In genomic region chr14:91228112-91229004, GRCh38 we compare ENCODE assay signal across 8 cellular contexts. TPM values are rescaled to one million over a fixed set of nuclear protein-coding genes. Genes with fewer than 3 reads are reported as not detected.
DNase-seq lines count a peak whose midpoint lies in the region; ATAC-seq and TF ChIP-seq lines count a peak whose summit lies in the region.

No MANE protein-coding gene starts in this region.

- peaks cover 83% of the 10 kb centered on the region for H3K4me1 Mint-ChIP-seq in activated CD4-positive, alpha-beta T cell treated with anti-CD3 and anti-CD28 coated beads, Interleukin-2, amount 10 ng/mL, durations not matched to agents 24 days and 14 days
- H3K4me1 Mint-ChIP-seq in endothelial cell (ENCODE audit: unreplicated experiment) (peaks cover 63% of the 10 kb centered on the region), Caco-2 (ENCODE audit: low read depth, unreplicated experiment) (no peaks in the 10 kb centered on the region)

- DNase-seq in GM19240 (ENCODE audit: insufficient read length, low spot score) = peak; percentile 88
- DNase-seq in activated CD4-positive, alpha-beta T cell treated with anti-CD3 and anti-CD28 coated beads, Interleukin-2, amount 10 ng/mL, durations not matched to agents 24 days and 14 days = peak; percentile 95
- DNase-seq in endothelial cell (ENCODE audit: low spot score) = no peak
- DNase-seq in stimulated activated CD4-positive, alpha-beta T cell treated with anti-CD3 and anti-CD28 coated beads, Interleukin-4, amount 100 ng/mL, for 4 hours = peak; percentile 75 to 88
- no peak for DNase-seq in Caco-2
- DNase-seq in hippocampal formation (lab: John Stamatoyannopoulos, UW) = no peak
- no peak for DNase-seq in AG08395 (ENCODE audit: low spot score)

- BruUV-seq in Caco-2 (replicated peaks; lab: Mats Ljungman, UMichigan) = no TSS peak

- intact Hi-C loops in activated CD4-positive, alpha-beta T cell treated with anti-CD3 and anti-CD28 coated beads, Interleukin-2, amount 10 ng/mL, durations not matched to agents 24 days and 14 days (cut with micrococcal nuclease) = loop anchor here (1.0 to 5.0 kb wide), 14 partner anchors 15 to 831 kb away; partner anchors contain the start of genes CALM1, CCDC88C and RPS6KA5
- intact Hi-C loops in Caco-2 (cut with micrococcal nuclease; ENCODE audit: unreplicated experiment) = no loop called here

- peak; percentile 73 for ATAC-seq in HG03139 (IDR thresholded peaks at IDR 0.05; ENCODE audit: unreplicated experiment)

- TF ChIP-seq CTCF in endothelial cell (IDR thresholded peaks at IDR 0.05; ENCODE audit: unreplicated experiment) (no peak), Caco-2 (IDR thresholded peaks at IDR 0.05; ENCODE audit: insufficient read depth in 1 of 2, low read depth in 1 of 2, low read length in 1 of 2, severe bottlenecking in 1 of 2, unreplicated experiment in 1 of 2) (no peak)

- peaks cover 57% of the 10 kb centered on the region for H3K36me3 Mint-ChIP-seq in activated CD4-positive, alpha-beta T cell treated with anti-CD3 and anti-CD28 coated beads, Interleukin-2, amount 10 ng/mL, durations not matched to agents 24 days and 14 days (ENCODE audit: low read depth)
- H3K36me3 Mint-ChIP-seq in endothelial cell (ENCODE audit: low read depth, unreplicated experiment) (peaks cover 43% of the 10 kb centered on the region), Caco-2 (ENCODE audit: insufficient read depth, unreplicated experiment) (no peaks in the 10 kb centered on the region)

- CTCF ChIA-PET in Caco-2 (lab: Charles Lee) = no interaction called here

- no peak overlapping the region for H3K4me3 ChIP-seq in Caco-2 (ENCODE audit: low read depth, low read length)

- no peaks in the 10 kb centered on the region for H3K4me1 ChIP-seq in Caco-2

- peak overlapping the region; percentile 78 for H3K4me3 Mint-ChIP-seq in activated CD4-positive, alpha-beta T cell treated with anti-CD3 and anti-CD28 coated beads, Interleukin-2, amount 10 ng/mL, durations not matched to agents 24 days and 14 days
- H3K4me3 Mint-ChIP-seq in endothelial cell (ENCODE audit: unreplicated experiment) (peak overlapping the region; percentile 2), Caco-2 (ENCODE audit: unreplicated experiment) (no peak overlapping the region)

- POLR2A ChIA-PET in Caco-2 (lab: Charles Lee) = no interaction called here

- peaks cover 13% of the 10 kb centered on the region for H3K9me3 Mint-ChIP-seq in activated CD4-positive, alpha-beta T cell treated with anti-CD3 and anti-CD28 coated beads, Interleukin-2, amount 10 ng/mL, durations not matched to agents 24 days and 14 days
- H3K9me3 Mint-ChIP-seq in endothelial cell (ENCODE audit: unreplicated experiment) (peaks cover 4% of the 10 kb centered on the region), Caco-2 (ENCODE audit: unreplicated experiment) (no peaks in the 10 kb centered on the region)

- 0 out of 2 replicates have a peak, but pooled peaks cover 6% of the 10 kb centered on the region for H3K9me3 ChIP-seq in Caco-2

- H3K27ac Mint-ChIP-seq in activated CD4-positive, alpha-beta T cell treated with anti-CD3 and anti-CD28 coated beads, Interleukin-2, amount 10 ng/mL, durations not matched to agents 24 days and 14 days = peak overlapping the region; percentile 99
- H3K27ac Mint-ChIP-seq in endothelial cell (ENCODE audit: unreplicated experiment) (peak overlapping the region; percentile 44), Caco-2 (ENCODE audit: unreplicated experiment) (no peak overlapping the region)

- no peaks in the 10 kb centered on the region for H3K36me3 ChIP-seq in Caco-2 (ENCODE audit: control insufficient read depth, insufficient read depth, low read length)

- H3K27me3 ChIP-seq in Caco-2 (replicated peaks; ENCODE audit: control insufficient read depth, insufficient read depth, low read length) = no peaks in the 10 kb centered on the region

- no peaks in the 10 kb centered on the region for H3K27me3 Mint-ChIP-seq in activated CD4-positive, alpha-beta T cell treated with anti-CD3 and anti-CD28 coated beads, Interleukin-2, amount 10 ng/mL, durations not matched to agents 24 days and 14 days
- peaks cover 11% of the 10 kb centered on the region for H3K27me3 Mint-ChIP-seq in endothelial cell (ENCODE audit: unreplicated experiment)
- no peaks in the 10 kb centered on the region for H3K27me3 Mint-ChIP-seq in Caco-2 (ENCODE audit: insufficient read depth, unreplicated experiment)

RNA-seq across cellular contexts. Expression of gene GPR68, which starts 16.1 kb away (rescaled TPM):
- total RNA-seq in activated CD4-positive, alpha-beta T cell treated with anti-CD3 and anti-CD28 coated beads, Interleukin-2, amount 10 ng/mL, durations not matched to agents 24 days and 14 days = 4.6 and 4.9 TPM in 2 replicates
- total RNA-seq in endothelial cell (ENCODE audit: unreplicated experiment) (5.4 TPM), Caco-2 (2022) (0.14 TPM in 2 replicates)

Comparison
In these comparisons a context has a peak if more than half of its experiments do, and no peak if none do; other contexts are left out.
1. DNase-seq: peak in GM19240 (single experiment), activated CD4-positive, alpha-beta T cell treated with anti-CD3 and anti-CD28 coated beads, Interleukin-2, amount 10 ng/mL, durations not matched to agents 24 days and 14 days (single experiment) and stimulated activated CD4-positive, alpha-beta T cell treated with anti-CD3 and anti-CD28 coated beads, Interleukin-4, amount 100 ng/mL, for 4 hours (2 of 2); none in endothelial cell (single experiment), Caco-2 (0 of 2), hippocampal formation (0 of 2) and AG08395 (single experiment).